12 cellular contexts compared by ENCODE assay signal in genomic region chr19:14783612-14784011, GRCh38. TPM values are rescaled to one million over a fixed set of nuclear protein-coding genes. Genes with fewer than 3 reads are reported as not detected.
"Had no signal": no experiment of that assay in that cellular context is flagged by ENCODE, and none has a peak within 500 bp of the region (broad histone marks: within the 10 kb centered on the region; RNA-seq: fewer than 3 reads in every experiment).

No MANE protein-coding gene starts in this region.

RNA-seq across cellular contexts. Expression of gene ADGRE2, which starts 5.3 kb away (rescaled TPM):
- total RNA-seq: endothelial cell of umbilical vein had no signal

RNA-seq across cellular contexts. Expression of gene OR7A5, which starts 51.4 kb away (rescaled TPM):
- total RNA-seq: activated CD4-positive, alpha-beta memory T cell treated with anti-CD3 and anti-CD28 coated beads, Interleukin-2, amount 10 ng/mL, durations not matched to agents 7 days and 5 days; activated naive CD8-positive, alpha-beta T cell treated with anti-CD3 and anti-CD28 coated beads, Interleukin-2, amount 10 ng/mL, durations not matched to agents 7 days and 5 days; activated T-helper 2 cell treated with anti-CD3 and anti-CD28 coated beads, Interferon-gamma antibody, Interleukin-2, Interleukin-4, amounts not matched to agents 10 μg/mL and 5 μg/mL and 100 μg/mL, durations not matched to agents 14 hours and 24 hours and 36 hours; cardiac muscle cell; chondrocyte; dermis blood vessel endothelial cell; endothelial cell of umbilical vein; heart right ventricle; liver; natural killer cell; subcutaneous adipose tissue had no signal

RNA-seq across cellular contexts. Expression of gene OR7C1, which starts 51.4 kb away (rescaled TPM):
- total RNA-seq: activated CD4-positive, alpha-beta memory T cell treated with anti-CD3 and anti-CD28 coated beads, Interleukin-2, amount 10 ng/mL, durations not matched to agents 7 days and 5 days; activated naive CD8-positive, alpha-beta T cell treated with anti-CD3 and anti-CD28 coated beads, Interleukin-2, amount 10 ng/mL, durations not matched to agents 7 days and 5 days; activated T-helper 2 cell treated with anti-CD3 and anti-CD28 coated beads, Interferon-gamma antibody, Interleukin-2, Interleukin-4, amounts not matched to agents 10 μg/mL and 5 μg/mL and 100 μg/mL, durations not matched to agents 14 hours and 24 hours and 36 hours; cardiac muscle cell; chondrocyte; dermis blood vessel endothelial cell; endothelial cell of umbilical vein; esophagus squamous epithelium; natural killer cell; subcutaneous adipose tissue had no signal
